8 cellular contexts compared by ENCODE assay signal in the genomic region with DNA sequence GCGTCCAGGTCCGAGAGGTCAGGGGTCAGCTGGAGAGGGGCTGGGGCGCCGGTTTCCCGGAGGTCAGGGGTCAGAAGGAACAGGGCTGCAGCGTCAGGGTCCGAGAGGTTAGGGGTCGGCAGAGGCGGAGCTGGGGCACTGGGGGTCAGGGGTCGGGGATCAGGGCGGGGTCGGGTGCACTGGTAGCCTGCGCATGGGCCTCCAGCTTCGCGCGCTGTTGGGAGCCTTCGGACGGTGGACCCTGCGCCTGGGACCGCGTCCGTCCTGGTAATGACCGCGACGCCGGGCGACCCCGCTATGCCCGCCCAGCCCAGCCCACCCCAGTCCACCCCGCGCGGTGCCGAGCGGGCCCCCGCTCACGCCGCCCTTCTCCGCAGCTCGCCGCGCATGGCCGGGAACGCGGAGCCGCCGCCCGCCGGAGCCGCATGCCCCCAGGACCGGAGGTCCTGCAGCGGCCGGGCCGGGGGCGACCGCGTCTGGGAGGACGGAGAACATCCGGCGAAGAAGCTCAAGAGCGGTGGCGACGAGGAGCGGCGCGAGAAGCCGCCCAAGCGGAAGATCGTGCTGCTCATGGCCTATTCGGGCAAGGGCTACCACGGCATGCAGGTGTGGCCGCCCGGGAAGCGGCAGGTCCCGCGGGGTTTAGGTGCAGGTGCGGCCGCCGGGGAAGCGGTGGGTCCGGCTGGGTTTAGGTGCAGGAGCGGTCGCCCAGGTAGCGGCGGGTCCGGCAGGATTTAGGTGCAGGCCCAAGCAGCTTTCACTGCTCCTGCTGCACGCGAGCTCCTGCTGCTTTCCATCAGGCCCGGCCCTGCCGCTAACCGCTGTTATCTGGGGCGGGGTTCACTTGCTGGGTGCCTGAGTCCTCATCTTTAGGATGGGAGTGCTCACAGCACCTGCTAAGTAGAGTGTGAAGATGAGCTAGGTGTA. TPM values are rescaled to one million over a fixed set of nuclear protein-coding genes. Genes with fewer than 3 reads are reported as not detected.
DNase-seq lines count a peak whose midpoint lies in the region; ATAC-seq and TF ChIP-seq lines count a peak whose summit lies in the region.

No MANE protein-coding gene starts in this region.

- intact Hi-C loops in CD8-positive, alpha-beta T cell (cut with DNase I, micrococcal nuclease), result loop anchor here (1.0 kb wide), 3 partner anchors 20 to 35 kb away; partner anchors contain the start of genes EP400 (in 2 of the 2) and ULK1 (in 2 of the 2)
- intact Hi-C loops in Panc1 (cut with micrococcal nuclease; ENCODE audit: unreplicated experiment), result no loop called here

- H3K79me2 ChIP-seq in GM23338 (replicated peaks; ENCODE audit: insufficient read depth), result peaks cover 25% of the 10 kb centered on the region

- H4K20me1 ChIP-seq in GM23338 (replicated peaks; ENCODE audit: insufficient read depth), result peaks cover 4% of the 10 kb centered on the region; the same call in 1 of the 2 replicates

- H3K36me3 ChIP-seq in CD8-positive, alpha-beta T cell (ENCODE audit: insufficient read depth, low read length), result peaks cover 9% of the 10 kb centered on the region
- H3K36me3 ChIP-seq in GM23338 (ENCODE audit: insufficient read depth) (peaks cover 35% of the 10 kb centered on the region), Panc1 (ENCODE audit: control insufficient read depth, insufficient read depth, low read length) (peaks cover 17% of the 10 kb centered on the region)

- H2AFZ ChIP-seq in GM23338, result no peak overlapping the region

- TF ChIP-seq CTCF in CD8-positive, alpha-beta T cell (IDR thresholded peaks at IDR 0.05), result no peak
- TF ChIP-seq CTCF in GM23338 (conservative IDR thresholded peaks at IDR 0.05; ENCODE audit: low read depth in 2 of 2), result no peak
- no peak for TF ChIP-seq CTCF in Panc1 (IDR thresholded peaks at IDR 0.05)
- TF ChIP-seq CTCF in astrocyte of the cerebellum (IDR thresholded peaks at IDR 0.05; ENCODE audit: low read depth, low read length, missing control alignments), result no peak

- peak overlapping the region; percentile 93 for H3K4me2 ChIP-seq in GM23338

- H3K4me3 Mint-ChIP-seq in CD8-positive, alpha-beta T cell, result peak overlapping the region; percentile 91
- peak overlapping the region; percentile 97 for H3K4me3 Mint-ChIP-seq in GM23338
- H3K4me3 Mint-ChIP-seq in immature natural killer cell, result peak overlapping the region; percentile 86 to 92 (median 89)

- BruUV-seq in Panc1 (replicated peaks; lab: Mats Ljungman, UMichigan), result no TSS peak

- peaks cover 34% of the 10 kb centered on the region for H3K36me3 Mint-ChIP-seq in CD8-positive, alpha-beta T cell
- peaks cover 51% of the 10 kb centered on the region for H3K36me3 Mint-ChIP-seq in GM23338 (ENCODE audit: low read depth)
- H3K36me3 Mint-ChIP-seq in immature natural killer cell, result peaks cover 5 to 16% (median 13%) of the 10 kb centered on the region in 3 donors

- in situ Hi-C loops in Panc1 (cut with HindIII; ENCODE audit: low pct_unique_long_range_greater_than_20kb, low sequenced_read_pairs), result no loop called here
- in situ Hi-C loops in astrocyte of the cerebellum (cut with HindIII; ENCODE audit: low sequenced_read_pairs), result no loop called here

- DNase-seq in CD8-positive, alpha-beta T cell, result peak in 5 of 7 experiments; percentile 15 to 55 (median 38)
- no peak for DNase-seq in GM23338 (ENCODE audit: low spot score)
- DNase-seq in Panc1 (ENCODE audit: low read depth, low spot score), result no peak
- no peak for DNase-seq in astrocyte of the cerebellum (ENCODE audit: low read depth)
- DNase-seq in immature natural killer cell, result peak; percentile 26 to 31 (median 29)
- DNase-seq in stimulated activated CD4-positive, alpha-beta T cell treated with anti-CD3 and anti-CD28 coated beads, Interleukin-4, amount 100 ng/mL, for 1 hour, result peak; percentile 38
- no peak for DNase-seq in SK-N-DZ (ENCODE audit: low spot score)

- peak; percentile 12 for ATAC-seq in CD8-positive, alpha-beta T cell
- peak; percentile 32 for ATAC-seq in GM23338
- ATAC-seq in Panc1, result peak; percentile 43
- ATAC-seq in HG02571 (IDR thresholded peaks at IDR 0.05; ENCODE audit: unreplicated experiment), result no peak

- H3K4me1 ChIP-seq in CD8-positive, alpha-beta T cell (ENCODE audit: insufficient read depth, low read length), result peaks cover 11% of the 10 kb centered on the region
- H3K4me1 ChIP-seq in GM23338 (ENCODE audit: insufficient read depth) (peaks cover 9% of the 10 kb centered on the region), Panc1 (ENCODE audit: control insufficient read depth, insufficient read depth, low read length) (no peaks in the 10 kb centered on the region)

- no peaks in the 10 kb centered on the region for H3K27me3 Mint-ChIP-seq in CD8-positive, alpha-beta T cell (ENCODE audit: low read depth)
- H3K27me3 Mint-ChIP-seq in GM23338 (ENCODE audit: insufficient read depth, low read depth, poor library complexity) (peaks cover 18% of the 10 kb centered on the region), immature natural killer cell (ENCODE audit: low read depth in 3 of 3) (peaks cover 4 to 21% (median 8%) of the 10 kb centered on the region in 3 donors)

- H3K9me3 ChIP-seq in CD8-positive, alpha-beta T cell (ENCODE audit: low read length), result no peaks in the 10 kb centered on the region
- H3K9me3 ChIP-seq in Panc1 (ENCODE audit: control insufficient read depth, insufficient read depth, low read depth, low read length), result no peaks in the 10 kb centered on the region

- H3K4me1 Mint-ChIP-seq in CD8-positive, alpha-beta T cell (ENCODE audit: low read depth), result peaks cover 13% of the 10 kb centered on the region
- H3K4me1 Mint-ChIP-seq in GM23338 (peaks cover 16% of the 10 kb centered on the region), immature natural killer cell (peaks cover 17 to 21% of the 10 kb centered on the region in 2 donors)

- H3K27ac Mint-ChIP-seq in CD8-positive, alpha-beta T cell, result peak overlapping the region; percentile 87
- H3K27ac Mint-ChIP-seq in GM23338, result peak overlapping the region; percentile 98
- peak overlapping the region; percentile 78 to 91 (median 83) for H3K27ac Mint-ChIP-seq in immature natural killer cell

- H3K4me3 ChIP-seq in CD8-positive, alpha-beta T cell (ENCODE audit: low read depth, low read length), result peak overlapping the region; percentile 90
- peak overlapping the region; percentile 95 for H3K4me3 ChIP-seq in GM23338
- H3K4me3 ChIP-seq in Panc1 (ENCODE audit: low read depth in 2 of 2, low read length in 2 of 2), result peak overlapping the region; percentile 78 to 85
- H3K4me3 ChIP-seq in astrocyte of the cerebellum (ENCODE audit: low read depth, low read length), result peak overlapping the region; percentile 93

- H3K27me3 ChIP-seq in CD8-positive, alpha-beta T cell (ENCODE audit: insufficient read depth, low read length), result no peaks in the 10 kb centered on the region
- H3K27me3 ChIP-seq in GM23338 (ENCODE audit: insufficient read depth) (no peaks in the 10 kb centered on the region), Panc1 (ENCODE audit: control insufficient read depth, insufficient read depth, low read length) (no peaks in the 10 kb centered on the region)

- peak overlapping the region; percentile 63 for H3K27ac ChIP-seq in CD8-positive, alpha-beta T cell (ENCODE audit: low read depth, low read length)
- H3K27ac ChIP-seq in GM23338 (ENCODE audit: low read depth) (peak overlapping the region; percentile 79; the same call in 1 of the 2 replicates), Panc1 (ENCODE audit: low read length) (peak overlapping the region; percentile 95)

- CTCF ChIA-PET in CD8-positive, alpha-beta T cell (lab: Charles Lee), result no interaction called here
- CTCF ChIA-PET in Panc1 (lab: Charles Lee), result interaction anchor here (0.6 kb wide), 1 partner anchor 14 kb away, joined by 5 read pairs; no protein-coding TSS in a partner anchor

- 0 out of 2 replicates have a peak, but pooled peaks cover 13% of the 10 kb centered on the region for H3F3A ChIP-seq in GM23338 (replicated peaks; ENCODE audit: low read depth)

- POLR2A ChIA-PET in CD8-positive, alpha-beta T cell (lab: Charles Lee), result interaction anchor here (0.5 to 1.3 kb wide), 3 partner anchors 20 to 34 kb away, joined by 3 to 5 read pairs (median 4); partner anchors contain the start of gene EP400
- POLR2A ChIA-PET in Panc1 (lab: Charles Lee), result interaction anchor here (0.7 kb wide), 1 partner anchor 332 kb away, joined by 3 read pairs; no protein-coding TSS in a partner anchor

- no peaks in the 10 kb centered on the region for H3K9me3 Mint-ChIP-seq in CD8-positive, alpha-beta T cell
- H3K9me3 Mint-ChIP-seq in GM23338 (peaks cover 16% of the 10 kb centered on the region), immature natural killer cell (no peaks in the 10 kb centered on the region)

- H3K9me2 ChIP-seq in GM23338 (ENCODE audit: insufficient read depth), result no peaks in the 10 kb centered on the region

TF ChIP-seq in GM23338, 12 proteins besides CTCF, POLR2A, EP300 and RAD21:
- TF ChIP-seq ZNF114 (CRISPR knock-in tag; IDR thresholded peaks at IDR 0.05), result no peak
TF ChIP-seq in GM23338: peak in this region for 0.

RNA-seq across cellular contexts. Expression of gene PUS1, which starts 0.7 kb away (rescaled TPM):
- total RNA-seq in CD8-positive, alpha-beta T cell, result 10 to 100 TPM; 17.5 to 17.9 TPM
- 72.7 and 73.0 TPM in 2 replicates for total RNA-seq in GM23338 (2014; rRNA removed; shearing (Covaris generic))
- 52.4 and 59.3 TPM in 2 replicates for polyA plus RNA-seq in GM23338 (2016; fragmentation: Nextera tagmentation; extraction: Ambion mirVana)
- total RNA-seq in Panc1 (2021; ENCODE audit: unreplicated experiment), result 108 TPM
- polyA plus RNA-seq in Panc1 (2012; ENCODE audit: insufficient read length), result 110 TPM
- polyA plus RNA-seq in immature natural killer cell, result 10 to 100 TPM in 1 of 3 donors, 1 to 10 TPM in 2; 4.4 to 14.5 (median 6.2) TPM
- polyA plus RNA-seq in SK-N-DZ (2014; cell fraction: cytosol; rRNA removed), result 31.5 and 52.1 TPM in 2 replicates
- 57.7 and 65.1 TPM in 2 replicates for polyA plus RNA-seq in SK-N-DZ (2014; cell fraction: nucleus; rRNA removed)

RNA-seq across cellular contexts. Expression of gene EP400, which starts 19.9 kb away (rescaled TPM):
- 10 to 100 TPM; 53.1 to 53.9 TPM for total RNA-seq in CD8-positive, alpha-beta T cell
- 47.7 and 57.2 TPM in 2 replicates for total RNA-seq in GM23338 (2014; rRNA removed; shearing (Covaris generic))
- polyA plus RNA-seq in GM23338 (2016; fragmentation: Nextera tagmentation; extraction: Ambion mirVana), result 24.5 and 26.3 TPM in 2 replicates
- 59.4 TPM for total RNA-seq in Panc1 (2021; ENCODE audit: unreplicated experiment)
- 36.9 TPM for polyA plus RNA-seq in Panc1 (2012; ENCODE audit: insufficient read length)
- polyA plus RNA-seq in immature natural killer cell, result 1 to 10 TPM in 1 of 3 donors, under 1 TPM in 2; 0.05 to 4.1 (median 0.74) TPM
- 15.4 and 16.1 TPM in 2 replicates for polyA plus RNA-seq in SK-N-DZ (2014; cell fraction: cytosol; rRNA removed)
- polyA plus RNA-seq in SK-N-DZ (2014; cell fraction: nucleus; rRNA removed), result 22.8 and 64.6 TPM in 2 replicates

RNA-seq across cellular contexts. Expression of gene ULK1, which starts 35.4 kb away (rescaled TPM):
- total RNA-seq in CD8-positive, alpha-beta T cell, result 10 to 100 TPM; 76.6 to 79.9 TPM
- total RNA-seq in GM23338 (2014; rRNA removed; shearing (Covaris generic)), result 26.2 and 33.8 TPM in 2 replicates
- polyA plus RNA-seq in GM23338 (2016; fragmentation: Nextera tagmentation; extraction: Ambion mirVana), result 8.4 and 9.3 TPM in 2 replicates
- total RNA-seq in Panc1 (2021; ENCODE audit: unreplicated experiment), result 72.1 TPM
- polyA plus RNA-seq in Panc1 (2012; ENCODE audit: insufficient read length), result 92.3 TPM
- 1 to 10 TPM in 1 of 3 donors, under 1 TPM in 1, not detected in 1; 0.36 to 1.2 TPM for polyA plus RNA-seq in immature natural killer cell
- polyA plus RNA-seq in SK-N-DZ (2014; cell fraction: cytosol; rRNA removed), result 20.1 and 22.6 TPM in 2 replicates
- polyA plus RNA-seq in SK-N-DZ (2014; cell fraction: nucleus; rRNA removed), result 129 and 170 TPM in 2 replicates

Comparison
In these comparisons a context has a peak if more than half of its experiments do, and no peak if none do; other contexts are left out.
1. DNase-seq: peak in CD8-positive, alpha-beta T cell (5 of 7), immature natural killer cell (3 of 3) and stimulated activated CD4-positive, alpha-beta T cell treated with anti-CD3 and anti-CD28 coated beads, Interleukin-4, amount 100 ng/mL, for 1 hour (single experiment); none in GM23338 (single experiment), Panc1 (single experiment), astrocyte of the cerebellum (single experiment) and SK-N-DZ (single experiment).
2. Peak in every context shown above with its lines, with median percentiles within 50 percentile points of each other: H3K27ac ChIP-seq, H3K4me3 ChIP-seq, H3K27ac Mint-ChIP-seq and H3K4me3 Mint-ChIP-seq.